Comparison of ENCODE assay signal across 20 cellular contexts in the genomic region with DNA sequence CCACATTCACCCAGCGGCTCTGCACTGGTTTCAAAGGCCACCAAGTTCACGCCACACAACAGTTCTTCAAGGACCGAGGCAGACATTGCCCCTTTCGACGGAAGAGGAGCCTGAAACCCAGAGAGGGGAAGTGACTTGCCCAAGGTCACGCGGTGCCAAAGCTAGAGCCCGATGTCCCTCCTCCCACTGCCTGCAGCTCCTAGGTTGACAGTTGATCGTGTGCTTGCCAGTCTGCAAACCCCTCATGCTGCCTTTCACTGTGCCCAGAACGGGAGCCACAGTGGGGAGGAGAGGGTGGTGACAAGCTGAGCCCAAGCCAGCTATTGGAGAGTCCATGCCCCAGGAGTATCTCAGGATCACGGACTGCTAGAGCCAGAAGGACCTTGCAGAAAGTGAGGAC.
DNase-seq lines count a peak whose midpoint lies in the region; ATAC-seq lines count a peak whose summit lies in the region.
"Had no signal": no experiment of that assay in that cellular context is flagged by ENCODE, and none has a peak within 500 bp of the region (broad histone marks: within the 10 kb centered on the region; RNA-seq: fewer than 3 reads in every experiment).

No MANE protein-coding gene starts in this region.

- H3K4me3 ChIP-seq in naive thymus-derived CD4-positive, alpha-beta T cell (ENCODE audit: low read length) = no peak overlapping the region
- H3K4me3 ChIP-seq in effector memory CD4-positive, alpha-beta T cell (ENCODE audit: insufficient read depth, low read depth, low read length, poor library complexity, severe bottlenecking) = no peak overlapping the region
- H3K4me3 ChIP-seq: body of pancreas, GM23248, stomach, vagina had no signal

- no peaks in the 10 kb centered on the region for H3K27me3 ChIP-seq in naive thymus-derived CD4-positive, alpha-beta T cell (ENCODE audit: control insufficient read depth in 2 of 2, insufficient read depth in 2 of 2, low read length in 2 of 2)
- H3K27me3 ChIP-seq in effector memory CD4-positive, alpha-beta T cell (replicated peaks; ENCODE audit: control insufficient read depth, insufficient read depth, low read length, poor library complexity, severe bottlenecking) = no peaks in the 10 kb centered on the region
- H3K27me3 ChIP-seq: body of pancreas, stomach, vagina had no signal

- H3K4me1 Mint-ChIP-seq in dendritic cell treated with granulocyte-macrophage colony-stimulating factor and Interleukin-4, amounts not matched to agents 40 ng/mL and 50 ng/mL, for 4 days (ENCODE audit: low read depth) = peaks cover 44% of the 10 kb centered on the region
- H3K4me1 Mint-ChIP-seq in naive thymus-derived CD4-positive, alpha-beta T cell = no peaks in the 10 kb centered on the region
- H3K4me1 Mint-ChIP-seq: immature natural killer cell had no signal

- peak overlapping the region; percentile 75 for H3K27ac Mint-ChIP-seq in dendritic cell treated with granulocyte-macrophage colony-stimulating factor and Interleukin-4, amounts not matched to agents 40 ng/mL and 50 ng/mL, for 4 days
- H3K27ac Mint-ChIP-seq in naive thymus-derived CD4-positive, alpha-beta T cell = no peak overlapping the region
- H3K27ac Mint-ChIP-seq: immature natural killer cell, nephron progenitor cell had no signal

- no peak overlapping the region for H3K4me3 Mint-ChIP-seq in dendritic cell treated with granulocyte-macrophage colony-stimulating factor and Interleukin-4, amounts not matched to agents 40 ng/mL and 50 ng/mL, for 4 days
- H3K4me3 Mint-ChIP-seq in naive thymus-derived CD4-positive, alpha-beta T cell = no peak overlapping the region
- H3K4me3 Mint-ChIP-seq: immature natural killer cell, nephron progenitor cell had no signal

- H3K36me3 ChIP-seq in naive thymus-derived CD4-positive, alpha-beta T cell (ENCODE audit: control insufficient read depth in 2 of 3, insufficient read depth in 3 of 3, low read length in 3 of 3) = no peaks in the 10 kb centered on the region
- H3K36me3 ChIP-seq in effector memory CD4-positive, alpha-beta T cell (ENCODE audit: control insufficient read depth, insufficient read depth, low read length) = no peaks in the 10 kb centered on the region
- H3K36me3 ChIP-seq: stomach, vagina had no signal

- H3K4me1 ChIP-seq in naive thymus-derived CD4-positive, alpha-beta T cell (ENCODE audit: control insufficient read depth in 2 of 2, insufficient read depth in 2 of 2, low read length in 2 of 2) = no peaks in the 10 kb centered on the region
- H3K4me1 ChIP-seq in effector memory CD4-positive, alpha-beta T cell (ENCODE audit: control insufficient read depth, insufficient read depth, low read length, poor library complexity, severe bottlenecking) = no peaks in the 10 kb centered on the region
- H3K4me1 ChIP-seq: vagina had no signal

- peak; percentile 69 for ATAC-seq in naive thymus-derived CD4-positive, alpha-beta T cell
- ATAC-seq in HG02870 (IDR thresholded peaks at IDR 0.05; ENCODE audit: unreplicated experiment) = no peak
- ATAC-seq: activated naive CD4-positive, alpha-beta T cell treated with anti-CD3 and anti-CD28 coated beads, Interleukin-2, amount 50 U/mL, for 72 hours had no signal

- H3K27ac ChIP-seq in naive thymus-derived CD4-positive, alpha-beta T cell (ENCODE audit: low read depth, low read length) = no peak overlapping the region
- no peak overlapping the region for H3K27ac ChIP-seq in effector memory CD4-positive, alpha-beta T cell (ENCODE audit: insufficient read depth, low read length, poor library complexity, severe bottlenecking)
- H3K27ac ChIP-seq: GM23248, stomach, vagina had no signal

- H3K27me3 Mint-ChIP-seq in dendritic cell treated with granulocyte-macrophage colony-stimulating factor and Interleukin-4, amounts not matched to agents 40 ng/mL and 50 ng/mL, for 4 days = peaks cover 11% of the 10 kb centered on the region
- H3K27me3 Mint-ChIP-seq in naive thymus-derived CD4-positive, alpha-beta T cell = peaks cover 0 to 5% (median 0%) of the 10 kb centered on the region in 5 donors

- intact Hi-C loops in dendritic cell treated with granulocyte-macrophage colony-stimulating factor and Interleukin-4, amounts not matched to agents 40 ng/mL and 50 ng/mL, for 4 days (cut with micrococcal nuclease) = no loop called here
- intact Hi-C loops in naive thymus-derived CD4-positive, alpha-beta T cell (cut with micrococcal nuclease) = no loop called here

- H3K9me3 Mint-ChIP-seq in dendritic cell treated with granulocyte-macrophage colony-stimulating factor and Interleukin-4, amounts not matched to agents 40 ng/mL and 50 ng/mL, for 4 days = no peaks in the 10 kb centered on the region
- no peaks in the 10 kb centered on the region for H3K9me3 Mint-ChIP-seq in naive thymus-derived CD4-positive, alpha-beta T cell
- H3K9me3 Mint-ChIP-seq: activated naive CD4-positive, alpha-beta T cell treated with anti-CD3 and anti-CD28 coated beads, Interleukin-2, amount 50 U/mL, for 72 hours had no signal

- CTCF ChIA-PET in naive thymus-derived CD4-positive, alpha-beta T cell (lab: Charles Lee) = no interaction called here

- no peaks in the 10 kb centered on the region for H3K36me3 Mint-ChIP-seq in dendritic cell treated with granulocyte-macrophage colony-stimulating factor and Interleukin-4, amounts not matched to agents 40 ng/mL and 50 ng/mL, for 4 days (ENCODE audit: low read depth)
- no peaks in the 10 kb centered on the region for H3K36me3 Mint-ChIP-seq in naive thymus-derived CD4-positive, alpha-beta T cell
- H3K36me3 Mint-ChIP-seq: activated naive CD4-positive, alpha-beta T cell treated with anti-CD3 and anti-CD28 coated beads, Interleukin-2, amount 50 U/mL, for 72 hours; immature natural killer cell had no signal

- no peaks in the 10 kb centered on the region for H3K9me3 ChIP-seq in naive thymus-derived CD4-positive, alpha-beta T cell (ENCODE audit: control insufficient read depth in 2 of 3, low read length in 3 of 3)
- H3K9me3 ChIP-seq in effector memory CD4-positive, alpha-beta T cell (ENCODE audit: control insufficient read depth, low read length) = no peaks in the 10 kb centered on the region
- H3K9me3 ChIP-seq: body of pancreas, stomach, vagina had no signal

- peak; percentile 15 for DNase-seq in D341Med (ENCODE audit: low spot score)
- peak; percentile 94 for DNase-seq in MV-4-11 (lab: John Stamatoyannopoulos, UW)
- no peak for DNase-seq in naive thymus-derived CD4-positive, alpha-beta T cell
- no peak for DNase-seq in HK-2 (ENCODE audit: unreplicated experiment)
- DNase-seq in retina = no peak
- no peak for DNase-seq in effector memory CD4-positive, alpha-beta T cell
- DNase-seq: activated CD4-positive, alpha-beta T cell treated with anti-CD3 and anti-CD28 coated beads for 4 hours; activated T-cell treated with anti-CD3 and anti-CD28 coated beads for 4 hours; erythroblast; GM23248; immature natural killer cell; NCI-H2081; NCI-H526 treated with DMSO at 0.1 percent for 48 hours; nephron progenitor cell; stomach had no signal

- POLR2A ChIA-PET in naive thymus-derived CD4-positive, alpha-beta T cell (lab: Charles Lee) = no interaction called here

Comparison
In these comparisons a context has a peak if more than half of its experiments do, and no peak if none do; other contexts are left out.
1. DNase-seq: peak in D341Med (single experiment) and MV-4-11 (single experiment); none in naive thymus-derived CD4-positive, alpha-beta T cell (0 of 9), HK-2 (single experiment), retina (single experiment) and effector memory CD4-positive, alpha-beta T cell (0 of 3).